ENCODE assay signal across 1 cellular context in genomic region chr6:21375717-21376116, GRCh38.
TF ChIP-seq lines count a peak whose summit lies in the region.

No MANE protein-coding gene starts in this region.

TF ChIP-seq in GM23338, 12 proteins besides CTCF, POLR2A, EP300 and RAD21 (continued from another document):
- TF ChIP-seq CREB1 (CRISPR knock-in tag; IDR thresholded peaks at IDR 0.05; ENCODE audit: low read depth) (no peak), STAT1 (IDR thresholded peaks at IDR 0.05; ENCODE audit: unreplicated experiment) (no peak), REST (IDR thresholded peaks at IDR 0.05; ENCODE audit: unreplicated experiment) (no peak), JUNB (IDR thresholded peaks at IDR 0.05; ENCODE audit: unreplicated experiment) (no peak)
